ENCODE assay signal across 23 cellular contexts in genomic region chr1:51454554-51454953, GRCh38.
A peak's percentile ranks its signal among the peaks of the same experiment; 100 is the strongest.
DNase-seq lines count a peak whose midpoint lies in the region; ATAC-seq lines count a peak whose summit lies in the region.
"Had no signal": no experiment of that assay in that cellular context is flagged by ENCODE, and none has a peak within 500 bp of the region (broad histone marks: within the 10 kb centered on the region; RNA-seq: fewer than 3 reads in every experiment).

No MANE protein-coding gene starts in this region.

- no peak overlapping the region for H3K4me3 Mint-ChIP-seq in dendritic cell treated with granulocyte-macrophage colony-stimulating factor and Interleukin-4, amounts not matched to agents 40 ng/mL and 50 ng/mL, for 4 days
- no peak overlapping the region for H3K4me3 Mint-ChIP-seq in stimulated activated naive CD8-positive, alpha-beta T cell treated with anti-CD3 and anti-CD28 coated beads, Interleukin-15, amount 100 ng/mL, for 72 hours
- H3K4me3 Mint-ChIP-seq: CD4-positive, CD25-positive, alpha-beta regulatory T cell; CD8-positive, alpha-beta memory T cell; H9 had no signal

- no peaks in the 10 kb centered on the region for H3K4me1 ChIP-seq in aorta (ENCODE audit: control insufficient read depth in 1 of 2, insufficient read depth in 2 of 2, low read length in 2 of 2)
- H3K4me1 ChIP-seq: BE2C had no signal

- no peaks in the 10 kb centered on the region for H3K27me3 Mint-ChIP-seq in dendritic cell treated with granulocyte-macrophage colony-stimulating factor and Interleukin-4, amounts not matched to agents 40 ng/mL and 50 ng/mL, for 4 days
- no peaks in the 10 kb centered on the region for H3K27me3 Mint-ChIP-seq in stimulated activated naive CD8-positive, alpha-beta T cell treated with anti-CD3 and anti-CD28 coated beads, Interleukin-15, amount 100 ng/mL, for 72 hours
- H3K27me3 Mint-ChIP-seq: CD4-positive, CD25-positive, alpha-beta regulatory T cell; CD8-positive, alpha-beta memory T cell had no signal

- no peaks in the 10 kb centered on the region for H3K9me3 Mint-ChIP-seq in dendritic cell treated with granulocyte-macrophage colony-stimulating factor and Interleukin-4, amounts not matched to agents 40 ng/mL and 50 ng/mL, for 4 days
- H3K9me3 Mint-ChIP-seq in stimulated activated naive CD8-positive, alpha-beta T cell treated with anti-CD3 and anti-CD28 coated beads, Interleukin-15, amount 100 ng/mL, for 72 hours: no peaks in the 10 kb centered on the region
- H3K9me3 Mint-ChIP-seq: CD4-positive, CD25-positive, alpha-beta regulatory T cell; CD8-positive, alpha-beta memory T cell; H9 had no signal

- ATAC-seq in stimulated activated naive CD8-positive, alpha-beta T cell treated with anti-CD3 and anti-CD28 coated beads, Interleukin-15, amount 100 ng/mL, for 72 hours: no peak
- ATAC-seq in aorta (ENCODE audit: low FRiP score): no peak
- ATAC-seq: GM12878 had no signal

- peaks cover 7% of the 10 kb centered on the region for H3K4me1 Mint-ChIP-seq in dendritic cell treated with granulocyte-macrophage colony-stimulating factor and Interleukin-4, amounts not matched to agents 40 ng/mL and 50 ng/mL, for 4 days (ENCODE audit: low read depth)
- no peaks in the 10 kb centered on the region for H3K4me1 Mint-ChIP-seq in stimulated activated naive CD8-positive, alpha-beta T cell treated with anti-CD3 and anti-CD28 coated beads, Interleukin-15, amount 100 ng/mL, for 72 hours
- H3K4me1 Mint-ChIP-seq: H9 had no signal

- H3K4me3 ChIP-seq in aorta (ENCODE audit: low read length in 2 of 2): no peak overlapping the region
- H3K4me3 ChIP-seq: GM12878 had no signal

- peak overlapping the region; percentile 25 for H3K27ac Mint-ChIP-seq in dendritic cell treated with granulocyte-macrophage colony-stimulating factor and Interleukin-4, amounts not matched to agents 40 ng/mL and 50 ng/mL, for 4 days
- H3K27ac Mint-ChIP-seq in stimulated activated naive CD8-positive, alpha-beta T cell treated with anti-CD3 and anti-CD28 coated beads, Interleukin-15, amount 100 ng/mL, for 72 hours: no peak overlapping the region
- H3K27ac Mint-ChIP-seq: H9 had no signal

- H3K27ac ChIP-seq in aorta (ENCODE audit: low read depth in 1 of 2, low read length in 2 of 2): no peak overlapping the region
- H3K27ac ChIP-seq: HL-60 had no signal

- no peaks in the 10 kb centered on the region for H3K9me3 ChIP-seq in aorta (ENCODE audit: control insufficient read depth, low read length)
- H3K9me3 ChIP-seq: BE2C had no signal

- no peaks in the 10 kb centered on the region for H3K36me3 ChIP-seq in aorta (ENCODE audit: control insufficient read depth in 1 of 2, insufficient read depth in 2 of 2, low read length in 1 of 2)
- H3K36me3 ChIP-seq: BE2C had no signal

- H3K36me3 Mint-ChIP-seq in dendritic cell treated with granulocyte-macrophage colony-stimulating factor and Interleukin-4, amounts not matched to agents 40 ng/mL and 50 ng/mL, for 4 days (ENCODE audit: low read depth): peaks cover 78% of the 10 kb centered on the region

- H3K27me3 ChIP-seq in aorta (ENCODE audit: control insufficient read depth in 1 of 2, insufficient read depth in 2 of 2, low read length in 1 of 2): no peaks in the 10 kb centered on the region
- H3K27me3 ChIP-seq: BE2C had no signal

- peak; percentile 58 for DNase-seq in NCI-H2171 treated with DMSO at 0.1 percent for 48 hours (lab: John Stamatoyannopoulos, UW)
- DNase-seq in left kidney (ENCODE audit: low read depth, low spot score): peak; percentile 9
- no peak for DNase-seq in stimulated activated naive CD8-positive, alpha-beta T cell treated with anti-CD3 and anti-CD28 coated beads, Interleukin-15, amount 100 ng/mL, for 72 hours
- DNase-seq in aorta: no peak
- DNase-seq in HUDEP-2 (lab: John Stamatoyannopoulos, UW; ENCODE audit: unreplicated experiment in 76 of 76): no peak
- no peak for DNase-seq in activated gamma-delta T cell treated with Interleukin-2 at 50 U/mL for 16 hours
- DNase-seq: ACHN; BE2C; C1 segment of cervical spinal cord; CD4-positive, CD25-positive, alpha-beta regulatory T cell; CD8-positive, alpha-beta memory T cell; COR-L47; DMS 273 treated with DMSO at 0.1 percent for 48 hours; DMS53; DND-41; EL; GOT3; H9; IMR-90; KBM-7 had no signal

- WGBS in aorta, 2 donors: 75 to 79% methylated on average over 4 of the region's 4 CpGs

- intact Hi-C loops in dendritic cell treated with granulocyte-macrophage colony-stimulating factor and Interleukin-4, amounts not matched to agents 40 ng/mL and 50 ng/mL, for 4 days (cut with micrococcal nuclease): no loop called here
- intact Hi-C loops in aorta (cut with DNase I): no loop called here

Comparison
In these comparisons a context has a peak if more than half of its experiments do, and no peak if none do; other contexts are left out.
1. DNase-seq: peak in NCI-H2171 treated with DMSO at 0.1 percent for 48 hours (single experiment) and left kidney (single experiment); none in stimulated activated naive CD8-positive, alpha-beta T cell treated with anti-CD3 and anti-CD28 coated beads, Interleukin-15, amount 100 ng/mL, for 72 hours (0 of 2), aorta (0 of 2), HUDEP-2 (0 of 76) and activated gamma-delta T cell treated with Interleukin-2 at 50 U/mL for 16 hours (single experiment).